In the genomic region with DNA sequence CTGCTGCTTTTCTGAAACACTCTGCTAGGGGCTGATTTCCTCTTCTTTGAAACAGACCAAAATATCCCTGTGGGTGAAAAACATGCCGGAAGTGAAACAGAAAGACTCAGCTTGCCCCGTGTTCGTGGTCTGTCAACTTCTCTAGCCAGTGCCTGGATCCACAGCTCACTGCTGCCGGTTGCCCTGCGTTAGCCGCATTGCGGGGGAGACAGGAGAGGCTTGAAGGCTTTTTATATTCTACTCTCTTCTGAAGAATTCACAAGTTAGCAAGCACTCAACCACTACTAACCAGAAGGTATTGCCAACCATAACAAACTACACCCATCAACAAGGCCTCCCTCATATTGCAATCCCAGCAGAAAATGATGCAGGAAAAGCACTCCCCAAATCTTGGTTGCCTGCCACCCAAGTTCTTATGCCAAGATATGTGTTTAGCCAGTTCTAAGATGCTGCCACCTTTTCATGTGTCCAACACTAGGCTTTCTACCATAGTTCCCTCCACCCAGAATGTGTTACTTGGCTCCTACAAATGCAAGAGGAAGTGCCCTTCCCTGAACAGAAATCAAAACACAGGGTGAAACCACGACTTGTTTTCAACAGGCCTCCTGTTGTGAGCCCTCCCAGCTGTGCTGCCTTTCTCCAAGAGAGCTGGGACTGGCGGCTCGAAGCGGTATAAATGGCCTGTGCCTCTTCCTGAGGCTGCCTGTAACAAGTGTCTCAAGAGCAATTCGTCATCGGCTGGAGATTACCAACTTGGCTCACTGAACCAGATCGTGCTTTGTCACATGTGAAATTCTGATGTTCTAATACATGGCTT, we compare ENCODE assay signal across 8 cellular contexts.
A peak's percentile ranks its signal among the peaks of the same experiment; 100 is the strongest.
DNase-seq lines count a peak whose midpoint lies in the region; ATAC-seq and TF ChIP-seq lines count a peak whose summit lies in the region.

No MANE protein-coding gene starts in this region.

- in situ Hi-C loops in astrocyte of the spinal cord (cut with HindIII; ENCODE audit: low sequenced_read_pairs): no loop called here

- H3K4me3 Mint-ChIP-seq in immature natural killer cell: peak overlapping the region; percentile 66 to 81 (median 79)

- H3K4me3 ChIP-seq in astrocyte of the spinal cord (ENCODE audit: low read depth, low read length): no peak overlapping the region

- peaks cover 6 to 12% (median 9%) of the 10 kb centered on the region in 3 donors for H3K27me3 Mint-ChIP-seq in immature natural killer cell (ENCODE audit: low read depth in 3 of 3)

- H3K9me3 Mint-ChIP-seq in immature natural killer cell: no peaks in the 10 kb centered on the region

- no peak for TF ChIP-seq CTCF in astrocyte of the spinal cord (IDR thresholded peaks at IDR 0.05; ENCODE audit: low read depth, low read length)

- H3K36me3 Mint-ChIP-seq in immature natural killer cell: peaks cover 0 to 3% (median 0%) of the 10 kb centered on the region in 3 donors

- DNase-seq in CMK (ENCODE audit: low read depth) (peak; percentile 27), HT1080 (ENCODE audit: low read depth) (peak; percentile 67), T-helper 2 cell (peak in 3 of 5 experiments; percentile 7 to 99 (median 75)), astrocyte of the spinal cord (ENCODE audit: low read depth, low spot score) (peak; percentile 96), immature natural killer cell (peak; percentile 91 to 94 (median 93)), HuH-7 (ENCODE audit: low spot score) (no peak)
- peak; percentile 49 to 60 for DNase-seq in stimulated activated CD4-positive, alpha-beta T cell treated with anti-CD3 and anti-CD28 coated beads, Interleukin-15, amount 100 ng/mL, for 48 hours (ENCODE audit: low read depth in 2 of 2)

- H3K4me1 Mint-ChIP-seq in immature natural killer cell: peaks cover 67 to 86% of the 10 kb centered on the region in 2 donors

- H3K27ac Mint-ChIP-seq in immature natural killer cell: peak overlapping the region; percentile 82 to 96 (median 94)

- ATAC-seq in GM21367 (IDR thresholded peaks at IDR 0.05; ENCODE audit: unreplicated experiment): peak; percentile 87
